32 cellular contexts compared by ENCODE assay signal in the genomic region with DNA sequence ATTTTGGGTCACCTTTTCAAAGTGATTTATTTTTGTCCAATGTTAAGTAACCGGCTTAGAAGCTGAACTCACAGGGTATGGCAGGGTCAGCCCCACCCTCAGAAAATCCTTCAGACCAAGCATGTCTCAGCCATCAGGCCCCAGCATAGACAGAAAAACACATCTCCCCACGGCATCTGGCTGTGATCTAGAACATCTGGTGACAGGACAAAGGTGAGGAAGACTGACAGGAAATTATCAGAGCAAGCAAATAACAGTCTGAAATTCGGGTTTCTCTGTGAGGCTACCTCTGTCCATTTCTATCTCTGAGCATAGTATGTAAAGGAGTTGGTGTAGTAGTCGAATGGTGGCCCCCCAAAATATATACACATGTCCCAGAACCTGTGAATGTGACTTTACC.
"Had no signal": no experiment of that assay in that cellular context is flagged by ENCODE, and none has a peak within 500 bp of the region (broad histone marks: within the 10 kb centered on the region; RNA-seq: fewer than 3 reads in every experiment).

No MANE protein-coding gene starts in this region.

- ATAC-seq: activated CD8-positive, alpha-beta T cell treated with anti-CD3 and anti-CD28 coated beads for 36 hours; activated naive CD4-positive, alpha-beta T cell treated with anti-CD3 and anti-CD28 coated beads, Interleukin-2, amount 50 U/mL, for 72 hours; activated T-cell treated with anti-CD3 and anti-CD28 coated beads, Interleukin-2, amount 50 U/mL, for 4 hours; activated T-cell treated with anti-CD3 and anti-CD28 coated beads, Interleukin-2, amount 50 U/mL, for 72 hours; activated T-helper 17 cell treated with anti-CD3 and anti-CD28 coated beads, Interleukin-2, amount 50 U/mL, for 72 hours; body of pancreas; T-cell; T-helper 17 cell had no signal

- DNase-seq: activated B cell treated with CpG ODN at 0.5 μM for 24 hours; activated CD4-positive, alpha-beta memory T cell treated with anti-CD3 and anti-CD28 coated beads for 36 hours; activated CD4-positive, alpha-beta T cell treated with anti-CD3 and anti-CD28 coated beads for 4 hours; activated CD4-positive, alpha-beta T cell treated with anti-CD3 and anti-CD28 coated beads, Interleukin-2, amount 10 ng/mL, durations not matched to agents 24 days and 14 days; activated CD4-positive, alpha-beta T cell treated with anti-CD3 and anti-CD28 coated beads, Interleukin-2, amount 50 U/mL, for 1 hour; activated CD4-positive, alpha-beta T cell treated with anti-CD3 and anti-CD28 coated beads, Interleukin-2, amount 50 U/mL, for 4 hours; activated CD4-positive, CD25-positive, alpha-beta regulatory T cell treated with anti-CD3 and anti-CD28 coated beads, Interleukin-2, amount 50 U/mL, for 72 hours; activated CD8-positive, alpha-beta memory T cell treated with anti-CD3 and anti-CD28 coated beads, Interleukin-2, amount 50 U/mL, for 4 hours; activated CD8-positive, alpha-beta T cell treated with anti-CD3 and anti-CD28 coated beads for 36 hours; activated effector memory CD4-positive, alpha-beta T cell treated with anti-CD3 and anti-CD28 coated beads, Interleukin-2, amount 50 U/mL, for 16 hours; activated gamma-delta T cell treated with Interleukin-2 at 50 U/mL for 16 hours; activated naive CD4-positive, alpha-beta T cell; activated naive CD4-positive, alpha-beta T cell treated with anti-CD3 and anti-CD28 coated beads for 36 hours; activated naive CD4-positive, alpha-beta T cell treated with anti-CD3 and anti-CD28 coated beads, Interleukin-2, amount 50 U/mL, for 16 hours; activated naive CD8-positive, alpha-beta T cell treated with anti-CD3 and anti-CD28 coated beads for 36 hours; activated T-cell treated with anti-CD3 and anti-CD28 coated beads for 4 hours; activated T-cell treated with anti-CD3 and anti-CD28 coated beads, Interleukin-2, amount 50 U/mL, for 1 hour; activated T-cell treated with anti-CD3 and anti-CD28 coated beads, Interleukin-2, amount 50 U/mL, for 4 hours; activated T-cell treated with anti-CD3 and anti-CD28 coated beads, Interleukin-2, amount 50 U/mL, for 72 hours; adrenal gland; amniotic stem cell; aorta; body of pancreas; brain microvascular endothelial cell; central memory CD4-positive, alpha-beta T cell; T-cell; T-helper 17 cell had no signal

- H3K27ac ChIP-seq: adrenal gland, body of pancreas, brain microvascular endothelial cell, breast epithelium, VCaP had no signal

- H3K27ac Mint-ChIP-seq: activated B cell treated with CpG ODN at 0.5 μM for 24 hours; activated CD4-positive, alpha-beta memory T cell treated with anti-CD3 and anti-CD28 coated beads for 36 hours; activated CD4-positive, alpha-beta T cell treated with anti-CD3 and anti-CD28 coated beads, Interleukin-2, amount 10 ng/mL, durations not matched to agents 24 days and 14 days; activated CD8-positive, alpha-beta T cell treated with anti-CD3 and anti-CD28 coated beads for 36 hours; activated naive CD4-positive, alpha-beta T cell treated with anti-CD3 and anti-CD28 coated beads for 36 hours; activated naive CD4-positive, alpha-beta T cell treated with anti-CD3 and anti-CD28 coated beads, Interleukin-2, amount 50 U/mL, for 72 hours; activated naive CD8-positive, alpha-beta T cell treated with anti-CD3 and anti-CD28 coated beads for 36 hours; activated T-cell treated with anti-CD3 and anti-CD28 coated beads, Interleukin-2, amount 50 U/mL, for 72 hours; activated T-helper 1 cell treated with anti-CD3 and anti-CD28 coated beads, Interleukin-12 subunit alpha, Interleukin-12 subunit beta, Interleukin-2, Interleukin-4 antibody, amounts not matched to agents 30 ng/mL and 10 ng/mL and 1 ng/mL, durations not matched to agents 14 hours and 24 hours and 36 hours; activated T-helper 17 cell treated with anti-CD3 and anti-CD28 coated beads, Interleukin-2, amount 50 U/mL, for 72 hours; T-cell; T-helper 17 cell had no signal

- H3K36me3 Mint-ChIP-seq: activated naive CD8-positive, alpha-beta T cell treated with anti-CD3 and anti-CD28 coated beads for 36 hours; T-cell had no signal

- H3K4me1 ChIP-seq: adrenal gland, body of pancreas, breast epithelium had no signal

- H3K27me3 ChIP-seq: adrenal gland, body of pancreas, brain microvascular endothelial cell, breast epithelium had no signal

- H3K4me3 ChIP-seq: adrenal gland, body of pancreas, breast epithelium had no signal

- H3K4me1 Mint-ChIP-seq: activated B cell treated with CpG ODN at 0.5 μM for 24 hours; activated CD4-positive, alpha-beta T cell treated with anti-CD3 and anti-CD28 coated beads, Interleukin-2, amount 10 ng/mL, durations not matched to agents 24 days and 14 days; activated naive CD8-positive, alpha-beta T cell treated with anti-CD3 and anti-CD28 coated beads for 36 hours; activated T-helper 17 cell treated with anti-CD3 and anti-CD28 coated beads, Interleukin-2, amount 50 U/mL, for 72 hours; T-cell had no signal

- H3K36me3 ChIP-seq: adrenal gland, brain microvascular endothelial cell, breast epithelium had no signal

- H3K9me3 Mint-ChIP-seq: activated B cell treated with CpG ODN at 0.5 μM for 24 hours; activated CD4-positive, alpha-beta T cell treated with anti-CD3 and anti-CD28 coated beads, Interleukin-2, amount 10 ng/mL, durations not matched to agents 24 days and 14 days; activated CD8-positive, alpha-beta T cell treated with anti-CD3 and anti-CD28 coated beads for 36 hours; activated T-cell treated with anti-CD3 and anti-CD28 coated beads, Interleukin-2, amount 50 U/mL, for 4 hours; activated T-helper 1 cell treated with anti-CD3 and anti-CD28 coated beads, Interleukin-12 subunit alpha, Interleukin-12 subunit beta, Interleukin-2, Interleukin-4 antibody, amounts not matched to agents 30 ng/mL and 10 ng/mL and 1 ng/mL, durations not matched to agents 14 hours and 24 hours and 36 hours; activated T-helper 17 cell treated with anti-CD3 and anti-CD28 coated beads, Interleukin-2, amount 50 U/mL, for 72 hours had no signal

- H3K4me3 Mint-ChIP-seq: activated B cell treated with CpG ODN at 0.5 μM for 24 hours; activated CD4-positive, alpha-beta memory T cell treated with anti-CD3 and anti-CD28 coated beads for 36 hours; activated CD4-positive, alpha-beta T cell treated with anti-CD3 and anti-CD28 coated beads, Interleukin-2, amount 10 ng/mL, durations not matched to agents 24 days and 14 days; activated CD8-positive, alpha-beta T cell treated with anti-CD3 and anti-CD28 coated beads for 36 hours; activated naive CD4-positive, alpha-beta T cell treated with anti-CD3 and anti-CD28 coated beads for 36 hours; activated naive CD8-positive, alpha-beta T cell treated with anti-CD3 and anti-CD28 coated beads for 36 hours; activated T-cell treated with anti-CD3 and anti-CD28 coated beads, Interleukin-2, amount 50 U/mL, for 4 hours; activated T-cell treated with anti-CD3 and anti-CD28 coated beads, Interleukin-2, amount 50 U/mL, for 72 hours; activated T-helper 1 cell treated with anti-CD3 and anti-CD28 coated beads, Interleukin-12 subunit alpha, Interleukin-12 subunit beta, Interleukin-2, Interleukin-4 antibody, amounts not matched to agents 30 ng/mL and 10 ng/mL and 1 ng/mL, durations not matched to agents 14 hours and 24 hours and 36 hours; activated T-helper 17 cell treated with anti-CD3 and anti-CD28 coated beads, Interleukin-2, amount 50 U/mL, for 72 hours; T-cell; T-helper 17 cell had no signal
